Comparison of ENCODE assay signal across 35 cellular contexts in the genomic region with DNA sequence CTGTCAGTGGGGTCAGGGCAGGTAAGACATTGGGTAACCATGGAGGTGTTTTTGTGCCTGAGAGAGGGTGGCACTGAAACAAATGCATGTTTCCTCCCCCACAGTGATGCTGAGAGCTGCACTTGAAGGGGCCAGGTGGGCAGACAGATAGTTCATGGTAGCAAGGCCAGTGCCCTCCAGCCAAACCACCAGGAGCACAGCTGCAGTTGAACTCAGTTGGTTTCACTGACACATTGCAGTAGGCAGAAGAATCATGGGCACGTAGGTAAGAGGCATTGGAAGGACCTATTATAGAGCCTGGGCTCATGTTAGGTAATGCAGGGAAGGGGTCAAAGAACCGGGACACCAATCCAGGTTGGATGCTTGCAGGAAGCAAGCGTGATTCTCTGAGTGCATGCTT.
"Had no signal": no experiment of that assay in that cellular context is flagged by ENCODE, and none has a peak within 500 bp of the region (broad histone marks: within the 10 kb centered on the region; RNA-seq: fewer than 3 reads in every experiment).

No MANE protein-coding gene starts in this region.

- H3K9me3 Mint-ChIP-seq: activated CD4-positive, alpha-beta T cell treated with anti-CD3 and anti-CD28 coated beads, Interleukin-2, amount 10 ng/mL, durations not matched to agents 24 days and 14 days; activated CD8-positive, alpha-beta T cell treated with anti-CD3 and anti-CD28 coated beads for 36 hours; activated naive CD4-positive, alpha-beta T cell treated with anti-CD3 and anti-CD28 coated beads for 36 hours; activated naive CD4-positive, alpha-beta T cell treated with anti-CD3 and anti-CD28 coated beads, Interleukin-2, amount 50 U/mL, for 72 hours; activated T-cell treated with anti-CD3 and anti-CD28 coated beads, Interleukin-2, amount 50 U/mL, for 4 hours; activated T-helper 1 cell treated with anti-CD3 and anti-CD28 coated beads, Interleukin-12 subunit alpha, Interleukin-12 subunit beta, Interleukin-2, Interleukin-4 antibody, amounts not matched to agents 30 ng/mL and 10 ng/mL and 1 ng/mL, durations not matched to agents 14 hours and 24 hours and 36 hours had no signal

- ATAC-seq: activated CD8-positive, alpha-beta T cell treated with anti-CD3 and anti-CD28 coated beads for 36 hours; activated naive CD4-positive, alpha-beta T cell treated with anti-CD3 and anti-CD28 coated beads, Interleukin-2, amount 50 U/mL, for 72 hours; activated T-cell treated with anti-CD3 and anti-CD28 coated beads, Interleukin-2, amount 50 U/mL, for 4 hours; body of pancreas had no signal

- H3K36me3 ChIP-seq: adrenal gland, breast epithelium, MG63, WERI-Rb-1 had no signal

- H3K4me1 ChIP-seq: adrenal gland, body of pancreas, breast epithelium had no signal

- H3K36me3 Mint-ChIP-seq: activated naive CD4-positive, alpha-beta T cell treated with anti-CD3 and anti-CD28 coated beads, Interleukin-2, amount 50 U/mL, for 72 hours had no signal

- H3K27ac ChIP-seq: adrenal gland, body of pancreas, breast epithelium, WERI-Rb-1 had no signal

- DNase-seq: activated CD4-positive, alpha-beta T cell treated with anti-CD3 and anti-CD28 coated beads for 1 hour; activated CD4-positive, alpha-beta T cell treated with anti-CD3 and anti-CD28 coated beads, Interleukin-2, amount 10 ng/mL, durations not matched to agents 24 days and 14 days; activated CD4-positive, alpha-beta T cell treated with anti-CD3 and anti-CD28 coated beads, Interleukin-2, amount 50 U/mL, for 4 hours; activated CD4-positive, CD25-positive, alpha-beta regulatory T cell; activated CD8-positive, alpha-beta memory T cell treated with anti-CD3 and anti-CD28 coated beads, Interleukin-2, amount 50 U/mL, for 4 hours; activated CD8-positive, alpha-beta T cell treated with anti-CD3 and anti-CD28 coated beads for 36 hours; activated gamma-delta T cell treated with Interleukin-2 at 50 U/mL for 16 hours; activated naive CD4-positive, alpha-beta T cell treated with anti-CD3 and anti-CD28 coated beads for 36 hours; activated T-cell treated with anti-CD3 and anti-CD28 coated beads for 4 hours; activated T-cell treated with anti-CD3 and anti-CD28 coated beads, Interleukin-2, amount 50 U/mL, for 4 hours; adrenal gland; body of pancreas; caudate nucleus; cerebellar nuclear complex; Kasumi-1; KBM-7; MG63; NCI-H1048; NCI-H1105 treated with DMSO at 0.1 percent for 48 hours; NCI-H1436; NCI-H1694; NCI-H1930; NCI-H2081 treated with DMSO at 0.1 percent for 48 hours; NCI-H510A; NCI-H526; NCI-H748 treated with DMSO at 0.1 percent for 48 hours; Right ventricle myocardium superior; SW 1271; T-helper 1 cell; T-helper 2 cell; T-helper 9 cell; WERI-Rb-1 had no signal

- H3K4me3 Mint-ChIP-seq: activated CD4-positive, alpha-beta T cell treated with anti-CD3 and anti-CD28 coated beads, Interleukin-2, amount 10 ng/mL, durations not matched to agents 24 days and 14 days; activated CD8-positive, alpha-beta T cell treated with anti-CD3 and anti-CD28 coated beads for 36 hours; activated naive CD4-positive, alpha-beta T cell treated with anti-CD3 and anti-CD28 coated beads for 36 hours; activated T-cell treated with anti-CD3 and anti-CD28 coated beads, Interleukin-2, amount 50 U/mL, for 4 hours; activated T-helper 1 cell treated with anti-CD3 and anti-CD28 coated beads, Interleukin-12 subunit alpha, Interleukin-12 subunit beta, Interleukin-2, Interleukin-4 antibody, amounts not matched to agents 30 ng/mL and 10 ng/mL and 1 ng/mL, durations not matched to agents 14 hours and 24 hours and 36 hours had no signal

- H3K4me1 Mint-ChIP-seq: activated CD4-positive, alpha-beta T cell treated with anti-CD3 and anti-CD28 coated beads, Interleukin-2, amount 10 ng/mL, durations not matched to agents 24 days and 14 days had no signal

- H3K27ac Mint-ChIP-seq: activated CD4-positive, alpha-beta T cell treated with anti-CD3 and anti-CD28 coated beads, Interleukin-2, amount 10 ng/mL, durations not matched to agents 24 days and 14 days; activated CD8-positive, alpha-beta T cell treated with anti-CD3 and anti-CD28 coated beads for 36 hours; activated naive CD4-positive, alpha-beta T cell treated with anti-CD3 and anti-CD28 coated beads for 36 hours; activated T-helper 1 cell treated with anti-CD3 and anti-CD28 coated beads, Interleukin-12 subunit alpha, Interleukin-12 subunit beta, Interleukin-2, Interleukin-4 antibody, amounts not matched to agents 30 ng/mL and 10 ng/mL and 1 ng/mL, durations not matched to agents 14 hours and 24 hours and 36 hours had no signal

- H3K9me3 ChIP-seq: adrenal gland, body of pancreas, breast epithelium, MG63 had no signal

- H3K27me3 ChIP-seq: adrenal gland, body of pancreas, breast epithelium, MG63 had no signal

- H3K4me3 ChIP-seq: adrenal gland, body of pancreas, breast epithelium, MG63 had no signal
